ENCODE assay signal across 4 cellular contexts in the genomic region with DNA sequence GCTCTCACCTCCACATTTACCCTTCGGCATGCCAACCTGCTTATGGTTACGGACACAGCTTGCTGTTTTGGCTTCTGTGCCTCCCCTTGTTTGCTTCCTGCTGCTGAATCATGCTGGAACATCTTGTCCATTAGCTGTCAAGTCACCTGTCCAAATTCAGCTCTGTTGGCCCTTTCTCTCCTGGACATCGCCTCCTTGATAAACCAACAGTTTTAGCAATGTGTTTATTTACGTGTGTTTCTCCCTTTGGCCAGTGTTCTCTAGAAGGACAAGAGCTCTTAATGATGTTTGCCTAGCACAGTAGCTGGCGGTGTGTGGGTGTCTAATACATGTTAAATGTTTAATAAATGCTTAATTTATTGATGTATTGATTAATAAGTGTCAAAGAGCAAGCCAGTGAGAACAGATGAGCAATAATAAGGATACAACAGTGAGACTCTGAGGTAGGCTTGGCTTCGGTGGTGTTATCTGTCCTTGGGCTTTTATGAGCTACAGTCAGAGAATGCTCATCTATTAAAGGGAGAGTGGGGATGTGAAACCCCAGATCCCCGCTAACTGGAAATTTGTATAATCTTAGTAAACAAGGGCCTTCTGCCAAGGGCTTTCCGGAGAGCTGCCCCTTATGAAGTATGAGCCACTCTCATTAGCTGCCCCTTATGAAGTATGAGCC. TPM values are rescaled to one million over a fixed set of nuclear protein-coding genes. Genes with fewer than 3 reads are reported as not detected.
"Had no signal": no experiment of that assay in that cellular context is flagged by ENCODE, and none has a peak within 500 bp of the region (broad histone marks: within the 10 kb centered on the region; RNA-seq: fewer than 3 reads in every experiment).

No MANE protein-coding gene starts in this region.

RNA-seq across cellular contexts. Expression of gene CTAGE6, which starts 59.1 kb away (rescaled TPM):
- total RNA-seq: H4, H7, HepG2, HT1080 had no signal
